29 cellular contexts compared by ENCODE assay signal in genomic region chr10:98586096-98586495, GRCh38.
"Had no signal": no experiment of that assay in that cellular context is flagged by ENCODE, and none has a peak within 500 bp of the region (broad histone marks: within the 10 kb centered on the region; RNA-seq: fewer than 3 reads in every experiment).

No MANE protein-coding gene starts in this region.

- H3K27ac Mint-ChIP-seq: immature natural killer cell; naive thymus-derived CD4-positive, alpha-beta T cell; natural killer cell treated with Interleukin-12 subunit alpha and Interleukin-12 subunit beta and Interleukin-15 and Interleukin-18, amount 100 ng/mL, for 72 hours; stimulated activated memory B cell treated with anti-CD40 and anti-IgM and Interleukin-4, amounts not matched to agents 10 μg/mL and 1 μg/mL and 100 μg/mL, for 72 hours; stimulated activated naive CD8-positive, alpha-beta T cell treated with anti-CD3 and anti-CD28 coated beads, Interleukin-15, amount 100 ng/mL, for 72 hours; type B pancreatic cell had no signal

- H3K36me3 ChIP-seq: left ventricle myocardium inferior, pancreas, prostate gland, tibial nerve, uterus had no signal

- H3K36me3 Mint-ChIP-seq: immature natural killer cell; naive thymus-derived CD4-positive, alpha-beta T cell; natural killer cell treated with Interleukin-12 subunit alpha and Interleukin-12 subunit beta and Interleukin-15 and Interleukin-18, amount 100 ng/mL, for 72 hours; stimulated activated memory B cell treated with anti-CD40 and anti-IgM and Interleukin-4, amounts not matched to agents 10 μg/mL and 1 μg/mL and 100 μg/mL, for 72 hours; type B pancreatic cell had no signal

- H3K4me1 ChIP-seq: left ventricle myocardium inferior, pancreas, prostate gland, uterus had no signal

- ATAC-seq: left colon; mucosa of descending colon; naive thymus-derived CD4-positive, alpha-beta T cell; natural killer cell treated with Interleukin-12 subunit alpha and Interleukin-12 subunit beta and Interleukin-15 and Interleukin-18, amount 100 ng/mL, for 72 hours; pancreas; right cardiac atrium; sciatic nerve; stimulated activated memory B cell treated with anti-CD40 and anti-IgM and Interleukin-4, amounts not matched to agents 10 μg/mL and 1 μg/mL and 100 μg/mL, for 72 hours; stimulated activated naive CD8-positive, alpha-beta T cell treated with anti-CD3 and anti-CD28 coated beads, Interleukin-15, amount 100 ng/mL, for 72 hours had no signal

- H3K27me3 Mint-ChIP-seq: type B pancreatic cell had no signal

- H3K4me1 Mint-ChIP-seq: immature natural killer cell; naive thymus-derived CD4-positive, alpha-beta T cell; neural crest cell; stimulated activated memory B cell treated with anti-CD40 and anti-IgM and Interleukin-4, amounts not matched to agents 10 μg/mL and 1 μg/mL and 100 μg/mL, for 72 hours; stimulated activated naive CD8-positive, alpha-beta T cell treated with anti-CD3 and anti-CD28 coated beads, Interleukin-15, amount 100 ng/mL, for 72 hours had no signal

- H3K4me3 Mint-ChIP-seq: immature natural killer cell; naive thymus-derived CD4-positive, alpha-beta T cell; natural killer cell treated with Interleukin-12 subunit alpha and Interleukin-12 subunit beta and Interleukin-15 and Interleukin-18, amount 100 ng/mL, for 72 hours; neural crest cell; stimulated activated memory B cell treated with anti-CD40 and anti-IgM and Interleukin-4, amounts not matched to agents 10 μg/mL and 1 μg/mL and 100 μg/mL, for 72 hours; stimulated activated naive CD8-positive, alpha-beta T cell treated with anti-CD3 and anti-CD28 coated beads, Interleukin-15, amount 100 ng/mL, for 72 hours; type B pancreatic cell had no signal

- H3K27ac ChIP-seq: left ventricle myocardium inferior, pancreas, prostate gland had no signal

- H3K9me3 ChIP-seq: left ventricle myocardium inferior, mucosa of descending colon, pancreas, prostate gland, tibial nerve, uterus had no signal

- H3K27me3 ChIP-seq: pancreas, tibial nerve, uterus had no signal

- DNase-seq: hypothalamus; immature natural killer cell; kidney; left colon; left ventricle myocardium inferior; midbrain; mucosa of descending colon; naive thymus-derived CD4-positive, alpha-beta T cell; nucleus accumbens; pancreas; retina; right cardiac atrium; small intestine; stimulated activated CD4-positive, alpha-beta T cell treated with anti-CD3 and anti-CD28 coated beads, Interleukin-1b, Interleukin-23, amount 100 ng/mL, for 48 hours; stimulated activated CD4-positive, alpha-beta T cell treated with anti-CD3 and anti-CD28 coated beads, Interleukin-2, amount 100 ng/mL, for 48 hours; stimulated activated CD4-positive, alpha-beta T cell treated with anti-CD3 and anti-CD28 coated beads, Interleukin-4, amount 100 ng/mL, for 4 hours; stimulated activated CD8-positive, alpha-beta memory T cell treated with anti-CD3 and anti-CD28 coated beads, Interleukin-4, amount 100 ng/mL, for 48 hours; stimulated activated naive CD4-positive, alpha-beta T cell treated with Interleukin-2 at 50 U/mL for 16 hours; stimulated activated naive CD8-positive, alpha-beta T cell treated with anti-CD3 and anti-CD28 coated beads, Interleukin-15, amount 100 ng/mL, for 72 hours; substantia nigra; uterus had no signal

- H3K4me3 ChIP-seq: left ventricle myocardium inferior, lung, mucosa of descending colon, pancreas, prostate gland, tibial nerve, uterus had no signal

- H3K9me3 Mint-ChIP-seq: immature natural killer cell; naive thymus-derived CD4-positive, alpha-beta T cell; natural killer cell treated with Interleukin-12 subunit alpha and Interleukin-12 subunit beta and Interleukin-15 and Interleukin-18, amount 100 ng/mL, for 72 hours; neural crest cell; stimulated activated memory B cell treated with anti-CD40 and anti-IgM and Interleukin-4, amounts not matched to agents 10 μg/mL and 1 μg/mL and 100 μg/mL, for 72 hours; stimulated activated naive CD8-positive, alpha-beta T cell treated with anti-CD3 and anti-CD28 coated beads, Interleukin-15, amount 100 ng/mL, for 72 hours; type B pancreatic cell had no signal
